8 cellular contexts compared by ENCODE assay signal in the genomic region with DNA sequence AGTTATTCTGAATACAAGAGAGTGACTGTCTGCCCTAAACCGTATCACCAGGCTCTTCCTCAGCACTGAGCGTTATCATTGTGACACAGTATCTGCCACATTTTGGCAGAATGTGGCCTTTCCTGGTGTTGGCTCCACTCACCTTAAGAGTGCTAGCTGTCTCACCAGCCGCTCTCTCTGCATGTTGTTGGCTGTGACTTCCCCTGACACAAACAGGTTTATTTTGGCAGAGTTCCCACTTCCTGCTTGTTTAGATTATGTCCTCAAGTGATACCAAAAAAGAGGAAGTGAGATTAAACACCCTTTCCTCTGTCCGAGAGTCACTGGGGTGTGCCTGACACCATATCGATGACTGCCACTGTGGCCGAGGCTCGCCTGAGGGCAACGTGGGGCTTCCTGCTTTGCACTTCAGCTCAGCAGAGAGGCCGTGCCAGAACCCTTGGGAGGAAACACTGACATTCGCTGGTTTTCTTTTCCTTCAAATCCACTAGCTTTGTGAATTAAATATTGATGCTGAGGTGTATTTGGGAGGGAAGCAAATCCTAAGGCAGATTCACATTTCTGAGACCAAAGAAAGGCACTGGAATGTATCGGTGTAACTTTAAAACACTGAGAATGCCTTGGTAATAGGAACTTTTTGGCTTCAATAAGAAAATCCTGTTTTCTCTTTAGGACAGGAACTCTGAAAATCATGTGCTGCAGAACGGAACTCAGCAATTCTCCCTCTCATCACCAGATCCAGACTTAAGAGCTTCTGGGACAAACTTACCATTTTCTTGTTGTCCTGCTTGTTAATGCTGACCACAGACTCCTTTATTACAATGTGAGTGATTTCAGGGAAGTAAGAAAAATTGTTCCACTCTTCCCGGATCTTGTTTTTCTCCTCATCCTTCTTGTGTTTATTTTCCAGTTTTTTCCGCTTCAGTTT.
A peak's percentile ranks its signal among the peaks of the same experiment; 100 is the strongest.
DNase-seq lines count a peak whose midpoint lies in the region; ATAC-seq and TF ChIP-seq lines count a peak whose summit lies in the region.

No MANE protein-coding gene starts in this region.

- 93 to 94% methylated on average over 11 to 14 of the region's 14 CpGs for WGBS in endodermal cell (ENCODE audit: insufficient coverage in 1 of 2, insufficient read length in 1 of 2), 2 experiments

- H3K27me3 Mint-ChIP-seq in activated CD4-positive, alpha-beta memory T cell treated with anti-CD3 and anti-CD28 coated beads for 36 hours, result no peaks in the 10 kb centered on the region
- H3K27me3 Mint-ChIP-seq in endodermal cell (ENCODE audit: insufficient read depth), result no peaks in the 10 kb centered on the region

- no peak overlapping the region for H3K9ac ChIP-seq in endodermal cell (ENCODE audit: extremely low read depth, low read length, poor library complexity, severe bottlenecking)

- CTCF ChIA-PET in activated CD4-positive, alpha-beta memory T cell treated with anti-CD3 and anti-CD28 coated beads for 36 hours (lab: Charles Lee), result interaction anchor here (0.5 to 2.0 kb wide), 2 partner anchors 147 to 210 kb away, joined by 3 to 4 read pairs; no protein-coding TSS in a partner anchor

- H3K27ac ChIP-seq in endodermal cell (ENCODE audit: low read depth, low read length), result no peak overlapping the region

- no peak overlapping the region for H3K4me3 ChIP-seq in GM06990 (replicated peaks; ENCODE audit: low read depth, low read length)
- H3K4me3 ChIP-seq in LNCaP clone FGC (ENCODE audit: low read depth, low read length), result no peak overlapping the region
- H3K4me3 ChIP-seq in endodermal cell (ENCODE audit: low read length), result no peak overlapping the region

- POLR2A ChIA-PET in activated CD4-positive, alpha-beta memory T cell treated with anti-CD3 and anti-CD28 coated beads for 36 hours (lab: Charles Lee), result interaction anchor here (1.3 kb wide), 1 partner anchor 139 kb away, joined by 4 read pairs; no protein-coding TSS in a partner anchor

- H3K9me3 Mint-ChIP-seq in activated CD4-positive, alpha-beta memory T cell treated with anti-CD3 and anti-CD28 coated beads for 36 hours, result no peaks in the 10 kb centered on the region
- no peaks in the 10 kb centered on the region for H3K9me3 Mint-ChIP-seq in endodermal cell

- H3K4me1 Mint-ChIP-seq in activated CD4-positive, alpha-beta memory T cell treated with anti-CD3 and anti-CD28 coated beads for 36 hours (ENCODE audit: low read depth), result peaks cover 34% of the 10 kb centered on the region
- peaks cover 4% of the 10 kb centered on the region for H3K4me1 Mint-ChIP-seq in endodermal cell

- H3K27me3 ChIP-seq in GM06990 (replicated peaks; ENCODE audit: control insufficient read depth, insufficient read depth, low read length) (no peaks in the 10 kb centered on the region), endodermal cell (ENCODE audit: control insufficient read depth, insufficient read depth, low read length, poor library complexity, severe bottlenecking) (no peaks in the 10 kb centered on the region)

- H3K4me3 Mint-ChIP-seq in activated CD4-positive, alpha-beta memory T cell treated with anti-CD3 and anti-CD28 coated beads for 36 hours, result no peak overlapping the region
- H3K4me3 Mint-ChIP-seq in endodermal cell, result no peak overlapping the region

- peak; percentile 100 for ATAC-seq in GM21717 (IDR thresholded peaks at IDR 0.05; ENCODE audit: unreplicated experiment)

- H3K9me3 ChIP-seq in endodermal cell (ENCODE audit: control insufficient read depth, low read length), result no peaks in the 10 kb centered on the region

- H3K4me1 ChIP-seq in endodermal cell (ENCODE audit: control insufficient read depth, insufficient read depth, low read length), result no peaks in the 10 kb centered on the region

- peaks cover 44% of the 10 kb centered on the region for H3K36me3 Mint-ChIP-seq in activated CD4-positive, alpha-beta memory T cell treated with anti-CD3 and anti-CD28 coated beads for 36 hours
- peaks cover 38% of the 10 kb centered on the region for H3K36me3 Mint-ChIP-seq in endodermal cell (ENCODE audit: low read depth)

- peaks cover 1% of the 10 kb centered on the region for H3K36me3 ChIP-seq in GM06990 (ENCODE audit: control insufficient read depth, insufficient read depth, low read length)
- peaks cover 28% of the 10 kb centered on the region for H3K36me3 ChIP-seq in endodermal cell (ENCODE audit: control insufficient read depth, insufficient read depth, low read length)

- peak; percentile 88 for DNase-seq in GM06990 (ENCODE audit: extremely low read depth, insufficient read length)
- DNase-seq in LNCaP clone FGC (ENCODE audit: low read depth), result peak; percentile 84
- DNase-seq in activated CD4-positive, alpha-beta memory T cell treated with anti-CD3 and anti-CD28 coated beads for 36 hours, result peak; percentile 64
- DNase-seq in globus pallidus (ENCODE audit: low spot score), result peak; percentile 53
- DNase-seq in stimulated activated CD4-positive, alpha-beta T cell treated with anti-CD3 and anti-CD28 coated beads, Interleukin-1b, Interleukin-23, amount 100 ng/mL, for 4 hours (ENCODE audit: low read depth in 2 of 2), result peak; percentile 7 to 8
- no peak for DNase-seq in endodermal cell
- no peak for DNase-seq in DMS 273 (lab: John Stamatoyannopoulos, UW; ENCODE audit: unreplicated experiment)

- intact Hi-C loops in activated CD4-positive, alpha-beta memory T cell treated with anti-CD3 and anti-CD28 coated beads for 36 hours (cut with micrococcal nuclease), result loop anchor here (1.0 kb wide), 1 partner anchor 100 kb away; no protein-coding TSS in a partner anchor

- H3K27ac Mint-ChIP-seq in activated CD4-positive, alpha-beta memory T cell treated with anti-CD3 and anti-CD28 coated beads for 36 hours, result peak overlapping the region; percentile 59
- H3K27ac Mint-ChIP-seq in endodermal cell, result no peak overlapping the region

- no peak for TF ChIP-seq CTCF in GM06990 (IDR thresholded peaks at IDR 0.05; ENCODE audit: insufficient read depth, low read length, poor library complexity, severe bottlenecking)
- no peak for TF ChIP-seq CTCF in LNCaP clone FGC (IDR thresholded peaks at IDR 0.05; ENCODE audit: control insufficient read depth, extremely low read depth, insufficient read depth)
- no peak for TF ChIP-seq CTCF in endodermal cell (conservative IDR thresholded peaks at IDR 0.05)

Comparison
In these comparisons a context has a peak if more than half of its experiments do, and no peak if none do; other contexts are left out.
1. DNase-seq: peak in GM06990 (single experiment), LNCaP clone FGC (single experiment), activated CD4-positive, alpha-beta memory T cell treated with anti-CD3 and anti-CD28 coated beads for 36 hours (single experiment), globus pallidus (single experiment) and stimulated activated CD4-positive, alpha-beta T cell treated with anti-CD3 and anti-CD28 coated beads, Interleukin-1b, Interleukin-23, amount 100 ng/mL, for 4 hours (2 of 2); none in endodermal cell (single experiment) and DMS 273 (single experiment).